Comparison of ENCODE assay signal across 32 cellular contexts in the genomic region with DNA sequence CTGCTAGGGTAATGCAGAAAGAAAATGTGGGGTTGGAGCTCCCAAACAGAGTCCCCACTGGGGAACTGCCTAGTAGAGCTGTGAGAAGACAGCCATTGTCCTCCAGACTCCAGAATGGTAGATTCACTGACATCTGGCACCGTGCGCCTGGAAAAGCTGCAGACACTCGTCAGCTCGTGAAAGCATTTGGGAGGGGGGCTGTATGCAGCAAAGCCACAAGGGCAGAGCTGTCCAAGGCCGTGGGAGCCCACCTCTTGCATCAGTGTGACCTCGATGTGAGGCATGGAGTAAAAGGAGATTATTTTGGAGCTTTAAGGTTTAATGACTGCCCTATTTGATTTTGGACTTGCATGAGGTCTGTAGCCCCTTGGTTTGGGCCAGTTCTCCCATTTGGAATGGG.
DNase-seq lines count a peak whose midpoint lies in the region; ATAC-seq and TF ChIP-seq lines count a peak whose summit lies in the region.
"Had no signal": no experiment of that assay in that cellular context is flagged by ENCODE, and none has a peak within 500 bp of the region (broad histone marks: within the 10 kb centered on the region; RNA-seq: fewer than 3 reads in every experiment).

No MANE protein-coding gene starts in this region.

- H3K4me2 ChIP-seq in trophoblast cell (ENCODE audit: low read length): no peak overlapping the region
- H3K4me2 ChIP-seq: A549; BLaER1; BLaER1 treated with 17β-estradiol and CSF1 and Interleukin-3, amounts not matched to agents 10 nM and 100 nM had no signal

- no peak overlapping the region for H3K4ac ChIP-seq in trophoblast cell (ENCODE audit: low read depth, low read length)

- peak; percentile 55 for DNase-seq in activated effector memory CD4-positive, alpha-beta T cell treated with anti-CD3 and anti-CD28 coated beads, Interleukin-2, amount 50 U/mL, for 16 hours
- no peak for DNase-seq in activated effector memory CD4-positive, alpha-beta T cell treated with Interleukin-2 at 50 U/mL for 16 hours
- no peak for DNase-seq in trophoblast cell
- DNase-seq in posterior vena cava (ENCODE audit: low spot score): peak; percentile 70
- DNase-seq in spleen: peak; percentile 50
- DNase-seq in BE2C: no peak
- DNase-seq: 8988T; ACHN; AML-193; C1 segment of cervical spinal cord; Caco-2; Calu3; CD4-positive, alpha-beta memory T cell; CD4-positive, alpha-beta T cell; CD4-positive, CD25-positive, alpha-beta regulatory T cell; CD8-positive, alpha-beta memory T cell; CD8-positive, alpha-beta T cell; COR-L47; DMS 273 treated with DMSO at 0.1 percent for 48 hours; DMS153; DMS53; DMS79; DMS79 treated with DMSO at 0.1 percent for 48 hours; DND-41; EL had no signal

- H3K36me3 ChIP-seq in trophoblast cell (ENCODE audit: control insufficient read depth in 1 of 2, insufficient read depth in 2 of 2, low read length in 2 of 2) (no peaks in the 10 kb centered on the region), spleen (no peaks in the 10 kb centered on the region), BE2C (no peaks in the 10 kb centered on the region)
- H3K36me3 ChIP-seq: BLaER1; BLaER1 treated with 17β-estradiol and CSF1 and Interleukin-3, amounts not matched to agents 10 nM and 100 nM had no signal

- no peaks in the 10 kb centered on the region for H3K4me1 ChIP-seq in trophoblast cell (ENCODE audit: control insufficient read depth in 1 of 2, insufficient read depth in 2 of 2, low read length in 2 of 2)
- no peaks in the 10 kb centered on the region for H3K4me1 ChIP-seq in spleen
- no peaks in the 10 kb centered on the region for H3K4me1 ChIP-seq in BE2C
- H3K4me1 ChIP-seq: A549; BLaER1; BLaER1 treated with 17β-estradiol and CSF1 and Interleukin-3, amounts not matched to agents 10 nM and 100 nM; Caco-2 had no signal

- intact Hi-C loops in posterior vena cava (cut with DNase I) (no loop called here), spleen (cut with DNase I; ENCODE audit: low total_unique reads) (no loop called here)

- H3K9ac ChIP-seq in trophoblast cell (ENCODE audit: low read length): no peak overlapping the region
- H3K9ac ChIP-seq: BLaER1; BLaER1 treated with 17β-estradiol and CSF1 and Interleukin-3, amounts not matched to agents 10 nM and 100 nM had no signal

- no peak overlapping the region for H3K18ac ChIP-seq in trophoblast cell (ENCODE audit: low read length)

- peak overlapping the region; percentile 30 for H4K12ac ChIP-seq in trophoblast cell (ENCODE audit: low read depth, low read length)

- H2AK5ac ChIP-seq in trophoblast cell (ENCODE audit: low read length): no peak overlapping the region

- H3K23ac ChIP-seq in trophoblast cell (ENCODE audit: low read length): no peak overlapping the region

- no peak overlapping the region for H2BK120ac ChIP-seq in trophoblast cell (ENCODE audit: insufficient read depth, low read length, poor library complexity)

- no CpG with 5 or more reads among the region's 6 CpGs for WGBS in trophoblast cell (ENCODE audit: extremely low coverage, insufficient coverage, insufficient read length)
- 65 to 81% (median 70%) methylated on average over 6 of the region's 6 CpGs for WGBS in spleen, 5 donors

- TF ChIP-seq POLR2A in spleen (IDR thresholded peaks at IDR 0.05): no peak

- no peak overlapping the region for H2AFZ ChIP-seq in trophoblast cell (ENCODE audit: insufficient read depth, low read length, poor library complexity)

- H3K9me3 ChIP-seq in trophoblast cell (ENCODE audit: insufficient read depth, low read depth, low read length): no peaks in the 10 kb centered on the region
- H3K9me3 ChIP-seq in spleen: peaks cover 0 to 8% (median 1%) of the 10 kb centered on the region in 8 donors
- H3K9me3 ChIP-seq in BE2C: no peaks in the 10 kb centered on the region; the same call in 1 of the 2 replicates
- H3K9me3 ChIP-seq: A549, BLaER1, Caco-2 had no signal

- no peak overlapping the region for H3K27ac ChIP-seq in trophoblast cell (ENCODE audit: low read depth, low read length)
- H3K27ac ChIP-seq in spleen: no peak overlapping the region
- H3K27ac ChIP-seq: 22Rv1; A549; BLaER1; BLaER1 treated with 17β-estradiol and CSF1 and Interleukin-3, amounts not matched to agents 10 nM and 100 nM; C4-2B had no signal

- TF ChIP-seq CTCF in spleen (IDR thresholded peaks at IDR 0.05 in 8 of 11, conservative IDR thresholded peaks at IDR 0.05 in 3 of 11) (no peak), BE2C (IDR thresholded peaks at IDR 0.05; ENCODE audit: low read depth, low read length) (no peak)

- H2BK5ac ChIP-seq in trophoblast cell (ENCODE audit: low read depth, low read length, poor library complexity): no peak overlapping the region

- H3K27me3 ChIP-seq in trophoblast cell (ENCODE audit: insufficient read depth, low read length) (no peaks in the 10 kb centered on the region), spleen (replicated peaks in 1 of 7) (no peaks in the 10 kb centered on the region), BE2C (no peaks in the 10 kb centered on the region)
- H3K27me3 ChIP-seq: BLaER1; BLaER1 treated with 17β-estradiol and CSF1 and Interleukin-3, amounts not matched to agents 10 nM and 100 nM had no signal

- no peak overlapping the region for H3K4me3 ChIP-seq in trophoblast cell (ENCODE audit: low read depth, low read length)
- H3K4me3 ChIP-seq in spleen: no peak overlapping the region
- no peak overlapping the region for H3K4me3 ChIP-seq in BE2C (ENCODE audit: low read depth, low read length)
- H3K4me3 ChIP-seq: A549; BLaER1; BLaER1 treated with 17β-estradiol and CSF1 and Interleukin-3, amounts not matched to agents 10 nM and 100 nM had no signal

- no peak overlapping the region for H4K91ac ChIP-seq in trophoblast cell (ENCODE audit: low read depth, low read length)

- H3K79me1 ChIP-seq in trophoblast cell (ENCODE audit: low read length): no peaks in the 10 kb centered on the region

- no peaks in the 10 kb centered on the region for H3K79me2 ChIP-seq in trophoblast cell (ENCODE audit: control insufficient read depth, insufficient read depth, low read length, poor library complexity)

- H4K8ac ChIP-seq in trophoblast cell (ENCODE audit: low read depth, low read length): no peak overlapping the region

- ATAC-seq in HG03097 (IDR thresholded peaks at IDR 0.05; ENCODE audit: low FRiP score, unreplicated experiment) (no peak), GM18511 (IDR thresholded peaks at IDR 0.05; ENCODE audit: unreplicated experiment) (no peak)
- ATAC-seq: A549; CD8-positive, alpha-beta T cell had no signal

- no peak overlapping the region for H2BK12ac ChIP-seq in trophoblast cell (ENCODE audit: low read length)

- no peak overlapping the region for H3K14ac ChIP-seq in trophoblast cell (ENCODE audit: low read length)

Comparison
In these comparisons a context has a peak if more than half of its experiments do, and no peak if none do; other contexts are left out.
1. DNase-seq: peak in activated effector memory CD4-positive, alpha-beta T cell treated with anti-CD3 and anti-CD28 coated beads, Interleukin-2, amount 50 U/mL, for 16 hours (single experiment), posterior vena cava (single experiment) and spleen (single experiment); none in activated effector memory CD4-positive, alpha-beta T cell treated with Interleukin-2 at 50 U/mL for 16 hours (single experiment), trophoblast cell (0 of 2) and BE2C (single experiment).